In genomic region chr12:57864382-57864781, GRCh38 we compare ENCODE assay signal across 8 cellular contexts. TPM values are rescaled to one million over a fixed set of nuclear protein-coding genes. Genes with fewer than 3 reads are reported as not detected.
A peak's percentile ranks its signal among the peaks of the same experiment; 100 is the strongest.
DNase-seq lines count a peak whose midpoint lies in the region; ATAC-seq and TF ChIP-seq lines count a peak whose summit lies in the region.

No MANE protein-coding gene starts in this region.

- H3K9me3 ChIP-seq in DOHH2 (ENCODE audit: control insufficient read depth, insufficient read depth, low read length): no peaks in the 10 kb centered on the region
- no peaks in the 10 kb centered on the region for H3K9me3 ChIP-seq in OCI-LY7 (ENCODE audit: low read length)
- no peaks in the 10 kb centered on the region for H3K9me3 ChIP-seq in esophagus muscularis mucosa
- H3K9me3 ChIP-seq in prostate gland: no peaks in the 10 kb centered on the region

- CTCF ChIA-PET in OCI-LY7 (lab: Charles Lee; ENCODE audit: unreplicated experiment): no interaction called here

- ATAC-seq in HG03565 (IDR thresholded peaks at IDR 0.05; ENCODE audit: unreplicated experiment) (no peak), HG02973 (IDR thresholded peaks at IDR 0.05; ENCODE audit: unreplicated experiment) (no peak), GM18867 (IDR thresholded peaks at IDR 0.05; ENCODE audit: unreplicated experiment) (no peak)

- H3K27ac ChIP-seq in DOHH2 (ENCODE audit: low read depth, low read length) (no peak overlapping the region), OCI-LY7 (ENCODE audit: low read depth, low read length, poor library complexity, severe bottlenecking) (no peak overlapping the region), esophagus muscularis mucosa (replicated peaks in 1 of 4) (peak overlapping the region; percentile 94 to 97 (median 96)), prostate gland (peak overlapping the region; percentile 82 to 91)

- no peaks in the 10 kb centered on the region for H3K79me2 ChIP-seq in DOHH2 (ENCODE audit: control insufficient read depth, low read length)
- no peaks in the 10 kb centered on the region for H3K79me2 ChIP-seq in OCI-LY7 (ENCODE audit: insufficient read depth, low read depth, low read length)

- peaks cover 47% of the 10 kb centered on the region for H3K27me3 ChIP-seq in DOHH2 (ENCODE audit: control insufficient read depth, low read length)
- no peaks in the 10 kb centered on the region for H3K27me3 ChIP-seq in esophagus muscularis mucosa
- no peaks in the 10 kb centered on the region for H3K27me3 ChIP-seq in prostate gland (replicated peaks; ENCODE audit: insufficient read depth)

- H3K9me2 ChIP-seq in DOHH2 (replicated peaks; ENCODE audit: control insufficient read depth, low read length) (no peaks in the 10 kb centered on the region), OCI-LY7 (ENCODE audit: insufficient read depth, low read length) (no peaks in the 10 kb centered on the region)

- POLR2A ChIA-PET in OCI-LY7 (lab: Charles Lee): interaction anchor here (0.5 to 1.7 kb wide), 7 partner anchors 14 to 65 kb away, joined by 3 to 7 read pairs (median 3); no protein-coding TSS in a partner anchor

- DNase-seq in OCI-LY7 (ENCODE audit: low spot score) (no peak), esophagus muscularis mucosa (ENCODE audit: extremely low spot score) (no peak), prostate gland (ENCODE audit: low spot score) (peak; percentile 10), lower leg skin (ENCODE audit: low spot score in 2 of 2) (no peak)

- no peak for TF ChIP-seq EP300 in esophagus muscularis mucosa (IDR thresholded peaks at IDR 0.05)

- 35% methylated on average over 5 of the region's 5 CpGs for WGBS in esophagus muscularis mucosa
- WGBS in prostate gland: 21% methylated on average over 5 of the region's 5 CpGs
- WGBS in lower leg skin, 2 donors: 18 to 19% methylated on average over 5 of the region's 5 CpGs

- H2AFZ ChIP-seq in OCI-LY7 (ENCODE audit: low read length): peak overlapping the region; percentile 63

- H3K4me2 ChIP-seq in DOHH2 (ENCODE audit: low read length): peak overlapping the region; percentile 64
- no peak overlapping the region for H3K4me2 ChIP-seq in OCI-LY7 (ENCODE audit: low read length)

- no peaks in the 10 kb centered on the region for H3K36me3 ChIP-seq in DOHH2 (ENCODE audit: control insufficient read depth, low read length)
- H3K36me3 ChIP-seq in OCI-LY7 (ENCODE audit: insufficient read depth, low read length): no peaks in the 10 kb centered on the region
- H3K36me3 ChIP-seq in esophagus muscularis mucosa: no peaks in the 10 kb centered on the region
- H3K36me3 ChIP-seq in prostate gland: no peaks in the 10 kb centered on the region

- H3K4me1 ChIP-seq in DOHH2 (ENCODE audit: control insufficient read depth, low read length) (peaks cover 10% of the 10 kb centered on the region), OCI-LY7 (ENCODE audit: insufficient read depth, low read length, poor library complexity, severe bottlenecking) (peaks cover 4% of the 10 kb centered on the region), esophagus muscularis mucosa (peaks cover 28 to 60% (median 41%) of the 10 kb centered on the region in 4 donors), prostate gland (replicated peaks) (peaks cover 6% of the 10 kb centered on the region)

- TF ChIP-seq CTCF in DOHH2 (IDR thresholded peaks at IDR 0.05; ENCODE audit: low read depth, low read length, poor library complexity, severe bottlenecking) (no peak), OCI-LY7 (conservative IDR thresholded peaks at IDR 0.05; ENCODE audit: low read length) (no peak), esophagus muscularis mucosa (IDR thresholded peaks at IDR 0.05) (peak in 1 of 3 experiments; percentile 21), prostate gland (IDR thresholded peaks at IDR 0.05) (no peak), lower leg skin (IDR thresholded peaks at IDR 0.05) (no peak)

- BruUV-seq in OCI-LY7 (replicated peaks; lab: Mats Ljungman, UMichigan): no TSS peak

- no peaks in the 10 kb centered on the region for H4K20me1 ChIP-seq in DOHH2 (ENCODE audit: control insufficient read depth, insufficient read depth, low read depth, low read length)
- no peaks in the 10 kb centered on the region for H4K20me1 ChIP-seq in OCI-LY7 (ENCODE audit: insufficient read depth, low read length)

- H3K4me3 ChIP-seq in DOHH2 (ENCODE audit: low read length) (no peak overlapping the region), OCI-LY7 (ENCODE audit: low read depth, low read length, poor library complexity, severe bottlenecking) (no peak overlapping the region), esophagus muscularis mucosa (peak overlapping the region; percentile 59 to 73 (median 62)), prostate gland (no peak overlapping the region), lower leg skin (ENCODE audit: low read depth, poor library complexity, severe bottlenecking) (no peak overlapping the region)

- intact Hi-C loops in OCI-LY7 (cut with micrococcal nuclease; ENCODE audit: unreplicated experiment) (no loop called here), esophagus muscularis mucosa (cut with DNase I) (no loop called here), prostate gland (cut with DNase I) (loop anchor here (2.0 kb wide), 1 partner anchor 18 kb away; the partner anchor contains the start of gene CTDSP2), lower leg skin (cut with DNase I; ENCODE audit: low total_unique reads) (no loop called here)

- no peak for TF ChIP-seq POLR2A in esophagus muscularis mucosa (IDR thresholded peaks at IDR 0.05; ENCODE audit: low read depth)
- no peak for TF ChIP-seq POLR2A in prostate gland (IDR thresholded peaks at IDR 0.05)
- TF ChIP-seq POLR2A in lower leg skin (IDR thresholded peaks at IDR 0.05): no peak

- H3F3A ChIP-seq in DOHH2 (ENCODE audit: control insufficient read depth, insufficient read depth): no peaks in the 10 kb centered on the region

RNA-seq across cellular contexts. Expression of gene CTDSP2, which starts 17.9 kb away (rescaled TPM):
- total RNA-seq in OCI-LY7 (2014; rRNA removed; shearing (Covaris generic)): 38.8 and 44.2 TPM in 2 replicates
- total RNA-seq in OCI-LY7 (2022) (118 and 145 TPM in 2 replicates), esophagus muscularis mucosa (100 to 1,000 TPM; 127 to 249 (median 196) TPM), prostate gland (100 to 1,000 TPM in 1 of 2 donors, 10 to 100 TPM in 1; 99.2 to 159 TPM), lower leg skin (100 to 1,000 TPM; 129 to 174 (median 169) TPM)

RNA-seq across cellular contexts. Expression of gene AVIL, which starts 45.8 kb away (rescaled TPM):
- 0.23 and 1.2 TPM in 2 replicates for total RNA-seq in OCI-LY7 (2014; rRNA removed; shearing (Covaris generic))
- 1.6 and 2.6 TPM in 2 replicates for total RNA-seq in OCI-LY7 (2022)
- total RNA-seq in esophagus muscularis mucosa: 1 to 10 TPM; 2.2 to 5.8 (median 2.8) TPM
- 1 to 10 TPM; 3.1 to 3.5 TPM for total RNA-seq in prostate gland
- total RNA-seq in lower leg skin: 1 to 10 TPM; 1.6 to 4.6 (median 2.8) TPM

Comparison
In these comparisons a context has a peak if more than half of its experiments do, and no peak if none do; other contexts are left out.
1. H3K27ac ChIP-seq: peak in esophagus muscularis mucosa (4 of 4) and prostate gland (2 of 2); none in DOHH2 (single experiment) and OCI-LY7 (single experiment).
2. H3K4me3 ChIP-seq: peak in esophagus muscularis mucosa (4 of 4); none in DOHH2 (single experiment), OCI-LY7 (single experiment), prostate gland (0 of 2) and lower leg skin (single experiment).